Comparison of ENCODE assay signal across 8 cellular contexts in the genomic region with DNA sequence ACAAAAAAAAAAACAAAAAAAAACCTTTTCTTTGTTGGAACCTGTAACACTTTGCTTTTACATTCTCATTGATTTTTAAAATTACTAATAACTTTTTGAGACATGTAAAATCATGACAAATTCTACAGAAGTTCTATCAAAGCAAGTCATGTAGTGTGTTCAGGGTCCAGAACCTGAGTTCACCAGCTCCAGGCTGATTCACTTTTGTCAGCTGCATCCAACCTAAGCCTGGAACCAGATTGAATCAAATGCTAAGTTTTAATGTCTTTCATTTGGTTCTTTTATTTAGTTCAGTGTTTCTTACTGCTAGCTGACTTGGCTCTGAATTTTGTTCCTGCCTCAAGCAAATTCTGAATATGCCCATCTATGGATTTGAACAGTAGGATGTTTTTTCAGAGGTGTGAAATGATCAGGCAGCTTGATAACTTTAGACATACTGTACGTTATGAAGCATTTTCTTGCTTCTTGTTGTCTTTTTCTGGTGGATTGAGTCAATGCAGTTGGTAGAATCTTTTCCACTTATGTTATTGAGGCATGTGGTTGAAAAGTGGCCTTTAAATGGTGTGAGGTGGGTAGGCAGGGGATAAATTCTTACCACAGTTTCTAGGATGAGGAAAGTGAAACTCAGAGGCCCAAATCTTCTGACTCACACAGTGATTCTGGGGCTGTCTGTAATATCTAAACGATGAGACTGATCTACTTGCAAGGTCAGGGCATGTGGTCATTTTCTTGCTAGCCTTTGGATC.
DNase-seq lines count a peak whose midpoint lies in the region; ATAC-seq and TF ChIP-seq lines count a peak whose summit lies in the region.
"Not testable (repeated sequence)": the region's sequence is repeated elsewhere in the genome, so short reads cannot be mapped to it uniquely, and the experiment has no call there.

No MANE protein-coding gene starts in this region.

- DNase-seq in CD4-positive, CD25-positive, alpha-beta regulatory T cell; activated CD4-positive, alpha-beta T cell treated with anti-CD3 and anti-CD28 coated beads for 36 hours; foreskin keratinocyte; natural killer cell treated with Interleukin-12 subunit alpha and Interleukin-12 subunit beta and Interleukin-15 and Interleukin-18, amount 100 ng/mL, for 72 hours (ENCODE audit: low spot score): not testable (repeated sequence)

- not testable (repeated sequence) for H3K4me3 Mint-ChIP-seq in CD4-positive, CD25-positive, alpha-beta regulatory T cell; activated CD4-positive, alpha-beta T cell treated with anti-CD3 and anti-CD28 coated beads for 36 hours; natural killer cell treated with Interleukin-12 subunit alpha and Interleukin-12 subunit beta and Interleukin-15 and Interleukin-18, amount 100 ng/mL, for 72 hours

- H3K27ac Mint-ChIP-seq in CD4-positive, CD25-positive, alpha-beta regulatory T cell; activated CD4-positive, alpha-beta T cell treated with anti-CD3 and anti-CD28 coated beads for 36 hours; natural killer cell treated with Interleukin-12 subunit alpha and Interleukin-12 subunit beta and Interleukin-15 and Interleukin-18, amount 100 ng/mL, for 72 hours: not testable (repeated sequence)

- not testable (repeated sequence) for H3K4me3 ChIP-seq in CD4-positive, CD25-positive, alpha-beta regulatory T cell (ENCODE audit: low read depth, low read length)

- POLR2A ChIA-PET in activated CD4-positive, alpha-beta T cell treated with anti-CD3 and anti-CD28 coated beads for 36 hours (lab: Charles Lee), result not testable (repeated sequence)

- H3K27ac ChIP-seq in CD4-positive, CD25-positive, alpha-beta regulatory T cell (ENCODE audit: insufficient read depth, low read length, poor library complexity, severe bottlenecking); foreskin keratinocyte: not testable (repeated sequence)

- H3K9me3 ChIP-seq in CD4-positive, CD25-positive, alpha-beta regulatory T cell (ENCODE audit: control insufficient read depth in 2 of 2, low read length in 2 of 2), result not testable (repeated sequence)

- H3K4me1 Mint-ChIP-seq in CD4-positive, CD25-positive, alpha-beta regulatory T cell; activated CD4-positive, alpha-beta T cell treated with anti-CD3 and anti-CD28 coated beads for 36 hours: not testable (repeated sequence)
- peaks cover 14 to 15% of the 10 kb centered on the region in 2 donors for H3K4me1 Mint-ChIP-seq in natural killer cell treated with Interleukin-12 subunit alpha and Interleukin-12 subunit beta and Interleukin-15 and Interleukin-18, amount 100 ng/mL, for 72 hours (ENCODE audit: low read depth in 2 of 2)

- peak; percentile 50 to 60 for ATAC-seq in CD4-positive, CD25-positive, alpha-beta regulatory T cell (ENCODE audit: low read depth in 2 of 2)
- ATAC-seq in GM19035 (IDR thresholded peaks at IDR 0.05; ENCODE audit: unreplicated experiment) (peak; percentile 56), GM21723 (IDR thresholded peaks at IDR 0.05; ENCODE audit: unreplicated experiment) (peak; percentile 66), HG02938 (IDR thresholded peaks at IDR 0.05; ENCODE audit: unreplicated experiment) (peak; percentile 54), HG03442 (IDR thresholded peaks at IDR 0.05; ENCODE audit: unreplicated experiment) (peak; percentile 75), foreskin keratinocyte (peak; percentile 91)
- ATAC-seq in activated CD4-positive, alpha-beta T cell treated with anti-CD3 and anti-CD28 coated beads for 36 hours, result peak; percentile 89
- ATAC-seq in natural killer cell treated with Interleukin-12 subunit alpha and Interleukin-12 subunit beta and Interleukin-15 and Interleukin-18, amount 100 ng/mL, for 72 hours, result peak; percentile 90 to 91

- CTCF ChIA-PET in activated CD4-positive, alpha-beta T cell treated with anti-CD3 and anti-CD28 coated beads for 36 hours (lab: Charles Lee), result not testable (repeated sequence)

- not testable (repeated sequence) for H3K36me3 ChIP-seq in CD4-positive, CD25-positive, alpha-beta regulatory T cell (ENCODE audit: control insufficient read depth, insufficient read depth, low read length)

- H3K36me3 Mint-ChIP-seq in CD4-positive, CD25-positive, alpha-beta regulatory T cell; activated CD4-positive, alpha-beta T cell treated with anti-CD3 and anti-CD28 coated beads for 36 hours (ENCODE audit: low read depth); natural killer cell treated with Interleukin-12 subunit alpha and Interleukin-12 subunit beta and Interleukin-15 and Interleukin-18, amount 100 ng/mL, for 72 hours: not testable (repeated sequence)

- intact Hi-C loops in activated CD4-positive, alpha-beta T cell treated with anti-CD3 and anti-CD28 coated beads for 36 hours (cut with DNase I, micrococcal nuclease), result not testable (repeated sequence)

- not testable (repeated sequence) for H3K9me3 Mint-ChIP-seq in CD4-positive, CD25-positive, alpha-beta regulatory T cell; activated CD4-positive, alpha-beta T cell treated with anti-CD3 and anti-CD28 coated beads for 36 hours (ENCODE audit: low read depth); natural killer cell treated with Interleukin-12 subunit alpha and Interleukin-12 subunit beta and Interleukin-15 and Interleukin-18, amount 100 ng/mL, for 72 hours

- H3K27me3 Mint-ChIP-seq in CD4-positive, CD25-positive, alpha-beta regulatory T cell; activated CD4-positive, alpha-beta T cell treated with anti-CD3 and anti-CD28 coated beads for 36 hours; natural killer cell treated with Interleukin-12 subunit alpha and Interleukin-12 subunit beta and Interleukin-15 and Interleukin-18, amount 100 ng/mL, for 72 hours: not testable (repeated sequence)

- not testable (repeated sequence) for H3K27me3 ChIP-seq in CD4-positive, CD25-positive, alpha-beta regulatory T cell (ENCODE audit: control insufficient read depth, insufficient read depth, low read length); foreskin keratinocyte

- not testable (repeated sequence) for H3K4me1 ChIP-seq in CD4-positive, CD25-positive, alpha-beta regulatory T cell (ENCODE audit: control insufficient read depth, insufficient read depth, low read length, poor library complexity, severe bottlenecking); foreskin keratinocyte

- TF ChIP-seq CTCF in foreskin keratinocyte (conservative IDR thresholded peaks at IDR 0.05), result not testable (repeated sequence)
